In the genomic region with DNA sequence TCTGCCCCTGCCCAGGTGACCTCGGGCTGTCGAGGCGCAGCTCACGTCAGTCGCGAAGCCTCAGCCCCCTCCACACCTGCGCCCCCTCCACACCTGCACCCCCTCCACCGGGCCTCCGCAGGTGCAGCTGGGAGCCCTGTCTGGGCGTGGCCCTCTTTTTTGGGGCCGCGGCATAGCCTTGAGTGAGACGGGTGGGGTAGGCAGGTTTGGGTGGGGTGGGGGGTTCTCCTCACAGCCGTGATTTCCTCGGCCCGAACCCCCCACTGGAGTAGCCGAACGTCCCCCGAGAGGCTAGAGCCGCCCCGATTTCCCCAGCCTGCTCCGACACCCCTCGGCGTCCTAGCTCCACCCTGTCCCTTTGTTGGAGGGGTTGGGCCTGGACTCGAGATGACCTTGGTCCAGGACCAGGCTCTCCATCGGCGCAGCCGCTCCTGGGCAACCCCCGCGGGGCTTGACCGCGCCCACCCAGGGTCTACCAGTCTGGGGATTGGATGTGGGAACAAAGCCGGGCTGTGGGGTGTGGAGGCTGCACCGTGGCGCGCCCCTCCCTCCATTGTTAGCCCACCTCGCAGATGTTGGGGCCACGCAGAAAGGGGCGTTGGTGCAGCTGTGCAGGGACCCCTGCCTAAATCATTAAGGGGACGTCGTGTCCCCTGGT, we compare ENCODE assay signal across 8 cellular contexts. TPM values are rescaled to one million over a fixed set of nuclear protein-coding genes. Genes with fewer than 3 reads are reported as not detected.
DNase-seq lines count a peak whose midpoint lies in the region; ATAC-seq, FAIRE-seq and TF ChIP-seq lines count a peak whose summit lies in the region.

No MANE protein-coding gene starts in this region.

- no peak for ATAC-seq in memory B cell (ENCODE audit: low read depth)
- no peak for ATAC-seq in gastroesophageal sphincter
- ATAC-seq in GM19452 (IDR thresholded peaks at IDR 0.05; ENCODE audit: unreplicated experiment) = no peak

- H3K9me3 Mint-ChIP-seq in astrocyte (ENCODE audit: unreplicated experiment) = peaks cover 2% of the 10 kb centered on the region
- H3K9me3 Mint-ChIP-seq in memory B cell = no peaks in the 10 kb centered on the region

- H3K27me3 Mint-ChIP-seq in astrocyte (ENCODE audit: low read depth, unreplicated experiment) (no peaks in the 10 kb centered on the region), memory B cell (peaks cover 11% of the 10 kb centered on the region)

- peaks cover 16% of the 10 kb centered on the region for H3K4me1 ChIP-seq in HEK293 (ENCODE audit: control insufficient read depth, insufficient read depth, low read length)
- peaks cover 34% of the 10 kb centered on the region for H3K4me1 ChIP-seq in astrocyte (ENCODE audit: insufficient read depth, low read length)
- H3K4me1 ChIP-seq in gastroesophageal sphincter = peaks cover 0 to 65% (median 30%) of the 10 kb centered on the region in 3 donors

- TF ChIP-seq CTCF in HEK293 (tag by site-specific recombination; IDR thresholded peaks at IDR 0.05) = no peak
- TF ChIP-seq CTCF in astrocyte (IDR thresholded peaks at IDR 0.05; ENCODE audit: insufficient read depth, low read depth, low read length) = no peak
- TF ChIP-seq CTCF in gastroesophageal sphincter (IDR thresholded peaks at IDR 0.05) = no peak

- in situ Hi-C loops in KBM-7 (cut with MboI; ENCODE audit: low pct_unique_long_range_greater_than_20kb, low sequenced_read_pairs) = no loop called here

- no peak for FAIRE-seq in astrocyte (lab: Jason Lieb, UNC)
- no peak for FAIRE-seq in GM12892 (lab: Jason Lieb, UNC)

- peak overlapping the region; percentile 100 for H3K4me2 ChIP-seq in astrocyte (ENCODE audit: low read length)

- H3K36me3 Mint-ChIP-seq in astrocyte (ENCODE audit: low read depth, unreplicated experiment) (no peaks in the 10 kb centered on the region), memory B cell (no peaks in the 10 kb centered on the region)

- DNase-seq in 8988T (peak; percentile 51), astrocyte (ENCODE audit: low read depth) (no peak), memory B cell (ENCODE audit: low spot score in 2 of 2) (no peak), KBM-7 (no peak), GM12892 (ENCODE audit: insufficient read length) (no peak)

- H3K27me3 ChIP-seq in astrocyte (ENCODE audit: insufficient read depth, low read length) = no peaks in the 10 kb centered on the region
- H3K27me3 ChIP-seq in gastroesophageal sphincter = peaks cover 99% of the 10 kb centered on the region

- WGBS in gastroesophageal sphincter (ENCODE audit: low coverage in 1 of 2), 2 donors = no CpG with 5 or more reads among the region's 41 CpGs

- H2AFZ ChIP-seq in astrocyte (ENCODE audit: low read depth, low read length) = no peak overlapping the region

- CTCF ChIA-PET in HEK293 (lab: Yijun Ruan, JAX) = interaction anchor here (0.6 to 2.7 kb wide), 2 partner anchors 14 to 218 kb away, joined by 4 to 16 read pairs; no protein-coding TSS in a partner anchor

- H3K27ac ChIP-seq in HEK293 (ENCODE audit: extremely low read depth, low read depth, low read length) (no peak overlapping the region; the same call in 1 of the 2 replicates), astrocyte (ENCODE audit: low read depth, low read length) (peak overlapping the region; percentile 53), gastroesophageal sphincter (peak overlapping the region in 1 of 4 donors; percentile 84)

- no peak for TF ChIP-seq POLR2A in gastroesophageal sphincter (IDR thresholded peaks at IDR 0.05)
- no peak for TF ChIP-seq POLR2A in GM12892 (IDR thresholded peaks at IDR 0.05; ENCODE audit: low read depth, low read length)

- H3K4me3 Mint-ChIP-seq in astrocyte (ENCODE audit: unreplicated experiment) (peak overlapping the region; percentile 87), memory B cell (peak overlapping the region; percentile 29)

- peak overlapping the region; percentile 79 for H3K9ac ChIP-seq in astrocyte (ENCODE audit: low read length)

- peaks cover 15% of the 10 kb centered on the region for H3K4me1 Mint-ChIP-seq in astrocyte (ENCODE audit: low read depth, unreplicated experiment)
- peaks cover 8% of the 10 kb centered on the region for H3K4me1 Mint-ChIP-seq in memory B cell

- H3K9me3 ChIP-seq in HEK293 (ENCODE audit: control insufficient read depth, insufficient read depth, low read depth, low read length) (no peaks in the 10 kb centered on the region), astrocyte (ENCODE audit: insufficient read depth, low read depth, low read length) (no peaks in the 10 kb centered on the region), gastroesophageal sphincter (no peaks in the 10 kb centered on the region)

- H3K4me3 ChIP-seq in HEK293 (ENCODE audit: low read depth, low read length) (peak overlapping the region; percentile 38), astrocyte (ENCODE audit: insufficient read depth, low read depth, low read length) (peak overlapping the region; percentile 89), gastroesophageal sphincter (peak overlapping the region in 1 of 2 donors; percentile 59)

- H4K20me1 ChIP-seq in astrocyte (ENCODE audit: insufficient read depth, low read length) = peaks cover 52% of the 10 kb centered on the region

- H3K36me3 ChIP-seq in HEK293 (ENCODE audit: control insufficient read depth in 2 of 2, insufficient read depth in 1 of 2, low read length in 2 of 2) (no peaks in the 10 kb centered on the region), astrocyte (ENCODE audit: insufficient read depth, low read length) (no peaks in the 10 kb centered on the region), gastroesophageal sphincter (no peaks in the 10 kb centered on the region)

- no peak for TF ChIP-seq EP300 in gastroesophageal sphincter (IDR thresholded peaks at IDR 0.05)

- POLR2A ChIA-PET in HEK293 (lab: Yijun Ruan, JAX) = interaction anchor here (0.8 to 2.5 kb wide), 12 partner anchors 8 to 50 kb away, joined by 3 to 32 read pairs (median 6); partner anchors contain the start of gene TCF25

- H3K27ac Mint-ChIP-seq in astrocyte (ENCODE audit: unreplicated experiment) (no peak overlapping the region), memory B cell (no peak overlapping the region)

- H3K79me2 ChIP-seq in astrocyte (ENCODE audit: insufficient read depth, low read length) = peaks cover 72% of the 10 kb centered on the region

TF ChIP-seq in HEK293, 187 proteins besides CTCF, POLR2A, EP300 and RAD21 (continues in another document):
- TF ChIP-seq PATZ1 (tag by site-specific recombination; IDR thresholded peaks at IDR 0.05) (0 out of 2 replicates have a peak, but pooled peaks have one; percentile 24), ZNF843 (tag by site-specific recombination; IDR thresholded peaks at IDR 0.05) (no peak), ZNF629 (tag by site-specific recombination; IDR thresholded peaks at IDR 0.05) (no peak), ZNF645 (tag by site-specific recombination; IDR thresholded peaks at IDR 0.05) (no peak), GLIS2 (tag by site-specific recombination; IDR thresholded peaks at IDR 0.05) (peak; percentile 41; the same call in 1 of the 2 replicates), ZNF571 (tag by site-specific recombination; IDR thresholded peaks at IDR 0.05) (no peak), KLF7 (tag by site-specific recombination; IDR thresholded peaks at IDR 0.05; ENCODE audit: borderline replicate concordance) (peak; percentile 35; the same call in 1 of the 2 replicates)
- TF ChIP-seq, protein P1, sequence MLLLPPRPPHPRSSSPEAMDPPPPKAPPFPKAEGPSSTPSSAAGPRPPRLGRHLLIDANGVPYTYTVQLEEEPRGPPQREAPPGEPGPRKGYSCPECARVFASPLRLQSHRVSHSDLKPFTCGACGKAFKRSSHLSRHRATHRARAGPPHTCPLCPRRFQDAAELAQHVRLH (tag by site-specific recombination; IDR thresholded peaks at IDR 0.05) = no peak

RNA-seq across cellular contexts. Expression of gene TUBB3, which starts 0.6 kb away (rescaled TPM):
- 360 and 459 TPM in 2 replicates for total RNA-seq in astrocyte
- total RNA-seq in gastroesophageal sphincter = 10 to 100 TPM in 2 of 4 donors, 1 to 10 TPM in 2; 5.3 to 11.8 (median 9.1) TPM
- polyA plus RNA-seq in GM12892 (2012; ENCODE audit: missing spikeins) = 0.38 TPM

RNA-seq across cellular contexts. Expression of gene MC1R, which starts 5.1 kb away (rescaled TPM):
- total RNA-seq in astrocyte (8.4 and 9.2 TPM in 2 replicates), gastroesophageal sphincter (1 to 10 TPM; 1.0 to 7.3 (median 3.6) TPM)
- polyA plus RNA-seq in GM12892 (2012; ENCODE audit: missing spikeins) = 0.76 TPM

RNA-seq across cellular contexts. Expression of gene DEF8, which starts 24.8 kb away (rescaled TPM):
- total RNA-seq in astrocyte = 70.7 and 78.8 TPM in 2 replicates
- 100 to 1,000 TPM in 1 of 4 donors, 10 to 100 TPM in 3; 86.3 to 116 (median 90.1) TPM for total RNA-seq in gastroesophageal sphincter
- 20.5 TPM for polyA plus RNA-seq in GM12892 (2012; ENCODE audit: missing spikeins)

RNA-seq across cellular contexts. Expression of gene TCF25, which starts 50.4 kb away (rescaled TPM):
- total RNA-seq in astrocyte = 187 and 193 TPM in 2 replicates
- 100 to 1,000 TPM; 118 to 165 (median 134) TPM for total RNA-seq in gastroesophageal sphincter
- polyA plus RNA-seq in GM12892 (2012; ENCODE audit: missing spikeins) = 91.9 TPM

Comparison
In these comparisons a context has a peak if more than half of its experiments do, and no peak if none do; other contexts are left out.
1. RNA of gene TUBB3, which starts 0.6 kb away (total RNA-seq): 360 to 459 TPM in astrocyte; 5.3 to 11.8 TPM in gastroesophageal sphincter; every median in the first group is over 10 times any median in the second.